Comparison of ENCODE assay signal across 1 cellular context in genomic region chr12:47085815-47086252, GRCh38.
TF ChIP-seq lines count a peak whose summit lies in the region.

No MANE protein-coding gene starts in this region.

TF ChIP-seq in HepG2, 621 proteins besides CTCF, POLR2A, EP300 and RAD21 (continued from another document and continues in another):
- TF ChIP-seq, protein P1, sequence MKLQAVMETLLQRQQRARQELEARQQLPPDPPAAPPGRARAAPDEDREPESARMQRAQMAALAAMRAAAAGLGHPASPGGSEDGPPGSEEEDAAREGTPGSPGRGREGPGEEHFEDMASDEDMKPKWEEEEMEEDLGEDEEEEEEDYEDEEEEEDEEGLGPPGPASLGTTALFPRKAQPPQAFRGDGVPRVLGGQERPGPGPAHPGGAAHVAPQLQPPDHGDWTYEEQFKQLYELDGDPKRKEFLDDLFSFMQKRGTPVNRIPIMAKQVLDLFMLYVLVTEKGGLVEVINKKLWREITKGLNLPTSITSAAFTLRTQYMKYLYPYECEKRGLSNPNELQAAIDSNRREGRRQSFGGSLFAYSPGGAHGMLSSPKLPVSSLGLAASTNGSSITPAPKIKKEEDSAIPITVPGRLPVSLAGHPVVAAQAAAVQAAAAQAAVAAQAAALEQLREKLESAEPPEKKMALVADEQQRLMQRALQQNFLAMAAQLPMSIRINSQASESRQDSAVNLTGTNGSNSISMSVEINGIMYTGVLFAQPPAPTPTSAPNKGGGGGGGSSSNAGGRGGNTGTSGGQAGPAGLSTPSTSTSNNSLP (IDR thresholded peaks at IDR 0.05; ENCODE audit: low read depth, low read length): no peak
- TF ChIP-seq SMARCE1 (IDR thresholded peaks at IDR 0.05; ENCODE audit: borderline replicate concordance): no peak
- no peak for TF ChIP-seq ZNF841 (CRISPR knock-in tag; IDR thresholded peaks at IDR 0.05; ENCODE audit: borderline replicate concordance)
- no peak for TF ChIP-seq FOXO1 (CRISPR knock-in tag; IDR thresholded peaks at IDR 0.05)
- no peak for TF ChIP-seq FOXP1 (IDR thresholded peaks at IDR 0.05)
- peak; percentile 71 for TF ChIP-seq FOXP1 (CRISPR knock-in tag; IDR thresholded peaks at IDR 0.05)
- peak; percentile 41 for TF ChIP-seq FOXA3 (CRISPR knock-in tag; IDR thresholded peaks at IDR 0.05)
- TF ChIP-seq, protein P2, sequence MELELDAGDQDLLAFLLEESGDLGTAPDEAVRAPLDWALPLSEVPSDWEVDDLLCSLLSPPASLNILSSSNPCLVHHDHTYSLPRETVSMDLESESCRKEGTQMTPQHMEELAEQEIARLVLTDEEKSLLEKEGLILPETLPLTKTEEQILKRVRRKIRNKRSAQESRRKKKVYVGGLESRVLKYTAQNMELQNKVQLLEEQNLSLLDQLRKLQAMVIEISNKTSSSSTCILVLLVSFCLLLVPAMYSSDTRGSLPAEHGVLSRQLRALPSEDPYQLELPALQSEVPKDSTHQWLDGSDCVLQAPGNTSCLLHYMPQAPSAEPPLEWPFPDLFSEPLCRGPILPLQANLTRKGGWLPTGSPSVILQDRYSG (CRISPR knock-in tag; IDR thresholded peaks at IDR 0.05): no peak
- TF ChIP-seq HNRNPK (IDR thresholded peaks at IDR 0.05; ENCODE audit: low read depth, low read length, poor library complexity, severe bottlenecking): no peak
- no peak for TF ChIP-seq POLR2G (IDR thresholded peaks at IDR 0.05; ENCODE audit: low read depth, low read length)
- TF ChIP-seq SOX6 (IDR thresholded peaks at IDR 0.05): no peak
- TF ChIP-seq SOX6 (CRISPR knock-in tag; IDR thresholded peaks at IDR 0.05): peak; percentile 26; the same call in 1 of the 2 replicates
- TF ChIP-seq, protein P3, sequence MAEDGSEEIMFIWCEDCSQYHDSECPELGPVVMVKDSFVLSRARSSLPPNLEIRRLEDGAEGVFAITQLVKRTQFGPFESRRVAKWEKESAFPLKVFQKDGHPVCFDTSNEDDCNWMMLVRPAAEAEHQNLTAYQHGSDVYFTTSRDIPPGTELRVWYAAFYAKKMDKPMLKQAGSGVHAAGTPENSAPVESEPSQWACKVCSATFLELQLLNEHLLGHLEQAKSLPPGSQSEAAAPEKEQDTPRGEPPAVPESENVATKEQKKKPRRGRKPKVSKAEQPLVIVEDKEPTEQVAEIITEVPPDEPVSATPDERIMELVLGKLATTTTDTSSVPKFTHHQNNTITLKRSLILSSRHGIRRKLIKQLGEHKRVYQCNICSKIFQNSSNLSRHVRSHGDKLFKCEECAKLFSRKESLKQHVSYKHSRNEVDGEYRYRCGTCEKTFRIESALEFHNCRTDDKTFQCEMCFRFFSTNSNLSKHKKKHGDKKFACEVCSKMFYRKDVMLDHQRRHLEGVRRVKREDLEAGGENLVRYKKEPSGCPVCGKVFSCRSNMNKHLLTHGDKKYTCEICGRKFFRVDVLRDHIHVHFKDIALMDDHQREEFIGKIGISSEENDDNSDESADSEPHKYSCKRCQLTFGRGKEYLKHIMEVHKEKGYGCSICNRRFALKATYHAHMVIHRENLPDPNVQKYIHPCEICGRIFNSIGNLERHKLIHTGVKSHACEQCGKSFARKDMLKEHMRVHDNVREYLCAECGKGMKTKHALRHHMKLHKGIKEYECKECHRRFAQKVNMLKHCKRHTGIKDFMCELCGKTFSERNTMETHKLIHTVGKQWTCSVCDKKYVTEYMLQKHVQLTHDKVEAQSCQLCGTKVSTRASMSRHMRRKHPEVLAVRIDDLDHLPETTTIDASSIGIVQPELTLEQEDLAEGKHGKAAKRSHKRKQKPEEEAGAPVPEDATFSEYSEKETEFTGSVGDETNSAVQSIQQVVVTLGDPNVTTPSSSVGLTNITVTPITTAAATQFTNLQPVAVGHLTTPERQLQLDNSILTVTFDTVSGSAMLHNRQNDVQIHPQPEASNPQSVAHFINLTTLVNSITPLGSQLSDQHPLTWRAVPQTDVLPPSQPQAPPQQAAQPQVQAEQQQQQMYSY (CRISPR knock-in tag; IDR thresholded peaks at IDR 0.05): no peak
- no peak for TF ChIP-seq SRSF4 (IDR thresholded peaks at IDR 0.05; ENCODE audit: low read depth, low read length, poor library complexity, severe bottlenecking)
- no peak for TF ChIP-seq ZFY (CRISPR knock-in tag; IDR thresholded peaks at IDR 0.05)
- no peak for TF ChIP-seq ZNF749 (CRISPR knock-in tag; IDR thresholded peaks at IDR 0.05; ENCODE audit: borderline replicate concordance)
- no peak for TF ChIP-seq RXRB (CRISPR knock-in tag; IDR thresholded peaks at IDR 0.05; ENCODE audit: borderline replicate concordance)
- TF ChIP-seq HHEX (CRISPR knock-in tag; IDR thresholded peaks at IDR 0.05): no peak
- no peak for TF ChIP-seq HIVEP1 (CRISPR knock-in tag; IDR thresholded peaks at IDR 0.05)
- TF ChIP-seq ZNF776 (CRISPR knock-in tag; IDR thresholded peaks at IDR 0.05): no peak
- no peak for TF ChIP-seq ZSCAN12 (CRISPR knock-in tag; IDR thresholded peaks at IDR 0.05)
- TF ChIP-seq, protein P4, sequence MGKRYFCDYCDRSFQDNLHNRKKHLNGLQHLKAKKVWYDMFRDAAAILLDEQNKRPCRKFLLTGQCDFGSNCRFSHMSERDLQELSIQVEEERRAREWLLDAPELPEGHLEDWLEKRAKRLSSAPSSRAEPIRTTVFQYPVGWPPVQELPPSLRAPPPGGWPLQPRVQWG (CRISPR knock-in tag; IDR thresholded peaks at IDR 0.05; ENCODE audit: borderline replicate concordance, low read depth): no peak
- no peak for TF ChIP-seq XBP1 (CRISPR knock-in tag; IDR thresholded peaks at IDR 0.05)
- no peak for TF ChIP-seq HNF4A (CRISPR knock-in tag; IDR thresholded peaks at IDR 0.05)
- TF ChIP-seq ZKSCAN1 (IDR thresholded peaks at IDR 0.05; ENCODE audit: low read length): peak; percentile 93
- TF ChIP-seq ELF3 (CRISPR knock-in tag; IDR thresholded peaks at IDR 0.05): 0 out of 2 replicates have a peak, but pooled peaks have one; percentile 28
- TF ChIP-seq DR1 (CRISPR knock-in tag; IDR thresholded peaks at IDR 0.05): no peak
- TF ChIP-seq ZNF546 (CRISPR knock-in tag; conservative IDR thresholded peaks at IDR 0.05): no peak
- TF ChIP-seq ARNT2 (CRISPR knock-in tag; IDR thresholded peaks at IDR 0.05; ENCODE audit: low read depth): no peak
- TF ChIP-seq ZNF263 (CRISPR knock-in tag; IDR thresholded peaks at IDR 0.05): no peak
- TF ChIP-seq ATM (IDR thresholded peaks at IDR 0.05; ENCODE audit: borderline replicate concordance): no peak
- TF ChIP-seq ZNF337 (CRISPR knock-in tag; IDR thresholded peaks at IDR 0.05; ENCODE audit: borderline replicate concordance, low read depth): no peak
- no peak for TF ChIP-seq FOXC1 (CRISPR knock-in tag; IDR thresholded peaks at IDR 0.05; ENCODE audit: borderline replicate concordance)
- no peak for TF ChIP-seq KAT8 (CRISPR knock-in tag; IDR thresholded peaks at IDR 0.05)
- no peak for TF ChIP-seq CBX5 (CRISPR knock-in tag; IDR thresholded peaks at IDR 0.05; ENCODE audit: borderline replicate concordance)
- no peak for TF ChIP-seq ZNF605 (CRISPR knock-in tag; IDR thresholded peaks at IDR 0.05)
- no peak for TF ChIP-seq ZNF607 (CRISPR knock-in tag; IDR thresholded peaks at IDR 0.05; ENCODE audit: borderline replicate concordance)
- TF ChIP-seq ZNF704 (CRISPR knock-in tag; IDR thresholded peaks at IDR 0.05; ENCODE audit: borderline replicate concordance): no peak
- TF ChIP-seq ZNF382 (CRISPR knock-in tag; IDR thresholded peaks at IDR 0.05; ENCODE audit: borderline replicate concordance): no peak
- no peak for TF ChIP-seq ZNF160 (CRISPR knock-in tag; IDR thresholded peaks at IDR 0.05)
- TF ChIP-seq ZNF75D (CRISPR knock-in tag; IDR thresholded peaks at IDR 0.05; ENCODE audit: borderline replicate concordance): no peak
- TF ChIP-seq NR2F1 (CRISPR knock-in tag; IDR thresholded peaks at IDR 0.05): no peak
- TF ChIP-seq ERF (CRISPR knock-in tag; IDR thresholded peaks at IDR 0.05): no peak
- TF ChIP-seq SIN3A (IDR thresholded peaks at IDR 0.05; ENCODE audit: borderline replicate concordance, low read depth, low read length): no peak
- peak; percentile 61; the same call in 1 of the 2 replicates for TF ChIP-seq SOX5 (CRISPR knock-in tag; IDR thresholded peaks at IDR 0.05; ENCODE audit: borderline replicate concordance)
- no peak for TF ChIP-seq NAIF1 (CRISPR knock-in tag; IDR thresholded peaks at IDR 0.05; ENCODE audit: borderline replicate concordance)
- TF ChIP-seq BORCS8-MEF2B (CRISPR knock-in tag; IDR thresholded peaks at IDR 0.05): no peak
- TF ChIP-seq, protein P5, sequence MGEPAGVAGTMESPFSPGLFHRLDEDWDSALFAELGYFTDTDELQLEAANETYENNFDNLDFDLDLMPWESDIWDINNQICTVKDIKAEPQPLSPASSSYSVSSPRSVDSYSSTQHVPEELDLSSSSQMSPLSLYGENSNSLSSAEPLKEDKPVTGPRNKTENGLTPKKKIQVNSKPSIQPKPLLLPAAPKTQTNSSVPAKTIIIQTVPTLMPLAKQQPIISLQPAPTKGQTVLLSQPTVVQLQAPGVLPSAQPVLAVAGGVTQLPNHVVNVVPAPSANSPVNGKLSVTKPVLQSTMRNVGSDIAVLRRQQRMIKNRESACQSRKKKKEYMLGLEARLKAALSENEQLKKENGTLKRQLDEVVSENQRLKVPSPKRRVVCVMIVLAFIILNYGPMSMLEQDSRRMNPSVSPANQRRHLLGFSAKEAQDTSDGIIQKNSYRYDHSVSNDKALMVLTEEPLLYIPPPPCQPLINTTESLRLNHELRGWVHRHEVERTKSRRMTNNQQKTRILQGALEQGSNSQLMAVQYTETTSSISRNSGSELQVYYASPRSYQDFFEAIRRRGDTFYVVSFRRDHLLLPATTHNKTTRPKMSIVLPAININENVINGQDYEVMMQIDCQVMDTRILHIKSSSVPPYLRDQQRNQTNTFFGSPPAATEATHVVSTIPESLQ (CRISPR knock-in tag; conservative IDR thresholded peaks at IDR 0.05): no peak
- peak; percentile 66; the same call in 1 of the 2 replicates for TF ChIP-seq ZNF121 (CRISPR knock-in tag; IDR thresholded peaks at IDR 0.05)
- no peak for TF ChIP-seq ZNF879 (CRISPR knock-in tag; IDR thresholded peaks at IDR 0.05)
- no peak for TF ChIP-seq PITX1 (CRISPR knock-in tag; IDR thresholded peaks at IDR 0.05)
- no peak for TF ChIP-seq ARNTL (CRISPR knock-in tag; IDR thresholded peaks at IDR 0.05)
- TF ChIP-seq TOPORS (CRISPR knock-in tag; IDR thresholded peaks at IDR 0.05): no peak
- no peak for TF ChIP-seq AGO1 (IDR thresholded peaks at IDR 0.05; ENCODE audit: low read depth, low read length, poor library complexity, severe bottlenecking)
- no peak for TF ChIP-seq FOXK2 (IDR thresholded peaks at IDR 0.05)
- TF ChIP-seq TCF7 (IDR thresholded peaks at IDR 0.05; ENCODE audit: low read depth): no peak
- no peak for TF ChIP-seq NKX3-1 (CRISPR knock-in tag; IDR thresholded peaks at IDR 0.05)
- TF ChIP-seq ZNF205 (CRISPR knock-in tag; IDR thresholded peaks at IDR 0.05): peak; percentile 100
- no peak for TF ChIP-seq SCMH1 (CRISPR knock-in tag; IDR thresholded peaks at IDR 0.05; ENCODE audit: borderline replicate concordance)
- TF ChIP-seq ZBTB42 (CRISPR knock-in tag; IDR thresholded peaks at IDR 0.05): no peak
- no peak for TF ChIP-seq ZNF83 (CRISPR knock-in tag; IDR thresholded peaks at IDR 0.05; ENCODE audit: borderline replicate concordance)
- no peak for TF ChIP-seq ZNF816 (CRISPR knock-in tag; IDR thresholded peaks at IDR 0.05; ENCODE audit: borderline replicate concordance)
- no peak for TF ChIP-seq ZFP36L1 (CRISPR knock-in tag; IDR thresholded peaks at IDR 0.05)
- TF ChIP-seq ZMYM3 (CRISPR knock-in tag; IDR thresholded peaks at IDR 0.05): no peak
- no peak for TF ChIP-seq ZNF441 (CRISPR knock-in tag; IDR thresholded peaks at IDR 0.05; ENCODE audit: borderline replicate concordance)
- TF ChIP-seq ZNF446 (CRISPR knock-in tag; IDR thresholded peaks at IDR 0.05): no peak
- TF ChIP-seq, protein P6, sequence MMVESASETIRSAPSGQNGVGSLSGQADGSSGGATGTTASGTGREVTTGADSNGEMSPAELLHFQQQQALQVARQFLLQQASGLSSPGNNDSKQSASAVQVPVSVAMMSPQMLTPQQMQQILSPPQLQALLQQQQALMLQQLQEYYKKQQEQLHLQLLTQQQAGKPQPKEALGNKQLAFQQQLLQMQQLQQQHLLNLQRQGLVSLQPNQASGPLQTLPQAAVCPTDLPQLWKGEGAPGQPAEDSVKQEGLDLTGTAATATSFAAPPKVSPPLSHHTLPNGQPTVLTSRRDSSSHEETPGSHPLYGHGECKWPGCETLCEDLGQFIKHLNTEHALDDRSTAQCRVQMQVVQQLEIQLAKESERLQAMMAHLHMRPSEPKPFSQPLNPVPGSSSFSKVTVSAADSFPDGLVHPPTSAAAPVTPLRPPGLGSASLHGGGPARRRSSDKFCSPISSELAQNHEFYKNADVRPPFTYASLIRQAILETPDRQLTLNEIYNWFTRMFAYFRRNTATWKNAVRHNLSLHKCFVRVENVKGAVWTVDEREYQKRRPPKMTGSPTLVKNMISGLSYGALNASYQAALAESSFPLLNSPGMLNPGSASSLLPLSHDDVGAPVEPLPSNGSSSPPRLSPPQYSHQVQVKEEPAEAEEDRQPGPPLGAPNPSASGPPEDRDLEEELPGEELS (CRISPR knock-in tag; IDR thresholded peaks at IDR 0.05): peak; percentile 21; the same call in 1 of the 2 replicates
- TF ChIP-seq SUZ12 (IDR thresholded peaks at IDR 0.05; ENCODE audit: low read depth, low read length): no peak
- TF ChIP-seq, protein P7, sequence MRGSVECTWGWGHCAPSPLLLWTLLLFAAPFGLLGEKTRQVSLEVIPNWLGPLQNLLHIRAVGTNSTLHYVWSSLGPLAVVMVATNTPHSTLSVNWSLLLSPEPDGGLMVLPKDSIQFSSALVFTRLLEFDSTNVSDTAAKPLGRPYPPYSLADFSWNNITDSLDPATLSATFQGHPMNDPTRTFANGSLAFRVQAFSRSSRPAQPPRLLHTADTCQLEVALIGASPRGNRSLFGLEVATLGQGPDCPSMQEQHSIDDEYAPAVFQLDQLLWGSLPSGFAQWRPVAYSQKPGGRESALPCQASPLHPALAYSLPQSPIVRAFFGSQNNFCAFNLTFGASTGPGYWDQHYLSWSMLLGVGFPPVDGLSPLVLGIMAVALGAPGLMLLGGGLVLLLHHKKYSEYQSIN (CRISPR knock-in tag; IDR thresholded peaks at IDR 0.05; ENCODE audit: borderline replicate concordance): no peak
